ENCODE assay signal across 9 cellular contexts in genomic region chr22:21755855-21756284, GRCh38. TPM values are rescaled to one million over a fixed set of nuclear protein-coding genes. Genes with fewer than 3 reads are reported as not detected.
DNase-seq lines count a peak whose midpoint lies in the region; ATAC-seq and TF ChIP-seq lines count a peak whose summit lies in the region.
"Had no signal": no experiment of that assay in that cellular context is flagged by ENCODE, and none has a peak within 500 bp of the region (broad histone marks: within the 10 kb centered on the region; RNA-seq: fewer than 3 reads in every experiment).

No MANE protein-coding gene starts in this region.

- H3K27ac ChIP-seq in RWPE1: no peak overlapping the region
- H3K27ac ChIP-seq: parathyroid adenoma had no signal

- CTCF ChIA-PET in RWPE1 (lab: Yijun Ruan, JAX): no interaction called here

- no peaks in the 10 kb centered on the region for H3K27me3 Mint-ChIP-seq in osteocyte (ENCODE audit: unreplicated experiment)

- no peak for TF ChIP-seq CTCF in GM13977 (IDR thresholded peaks at IDR 0.05; ENCODE audit: extremely low read depth, insufficient read depth, missing control alignments)
- no peak for TF ChIP-seq CTCF in RWPE1 (conservative IDR thresholded peaks at IDR 0.05; ENCODE audit: low read depth)
- no peak for TF ChIP-seq CTCF in osteocyte (IDR thresholded peaks at IDR 0.05)

- H3K4me1 Mint-ChIP-seq in osteocyte (ENCODE audit: unreplicated experiment): peaks cover 27% of the 10 kb centered on the region

- in situ Hi-C loops in GM13977 (cut with MboI; ENCODE audit: low pct_unique_long_range_greater_than_20kb, low sequenced_read_pairs, unreplicated experiment): no loop called here

- peaks cover 21% of the 10 kb centered on the region for H3K36me3 Mint-ChIP-seq in osteocyte (ENCODE audit: unreplicated experiment)

- no peak for ATAC-seq in GM21619 (IDR thresholded peaks at IDR 0.05; ENCODE audit: unreplicated experiment)

- no peak overlapping the region for H3K4me3 Mint-ChIP-seq in osteocyte (ENCODE audit: unreplicated experiment)
- H3K4me3 Mint-ChIP-seq: activated T-helper 1 cell treated with anti-CD3 and anti-CD28 coated beads, Interleukin-12 subunit alpha, Interleukin-12 subunit beta, Interleukin-2, Interleukin-4 antibody, amounts not matched to agents 30 ng/mL and 10 ng/mL and 1 ng/mL, durations not matched to agents 14 hours and 24 hours and 36 hours had no signal

- H3K27ac Mint-ChIP-seq in osteocyte (ENCODE audit: unreplicated experiment): peak overlapping the region; percentile 56
- H3K27ac Mint-ChIP-seq: activated T-helper 1 cell treated with anti-CD3 and anti-CD28 coated beads, Interleukin-12 subunit alpha, Interleukin-12 subunit beta, Interleukin-2, Interleukin-4 antibody, amounts not matched to agents 30 ng/mL and 10 ng/mL and 1 ng/mL, durations not matched to agents 14 hours and 24 hours and 36 hours had no signal

- POLR2A ChIA-PET in RWPE1 (lab: Yijun Ruan, JAX; ENCODE audit: low non-redundant PET): no interaction called here

- no peaks in the 10 kb centered on the region for H3K9me3 Mint-ChIP-seq in osteocyte (ENCODE audit: unreplicated experiment)
- H3K9me3 Mint-ChIP-seq: activated T-helper 1 cell treated with anti-CD3 and anti-CD28 coated beads, Interleukin-12 subunit alpha, Interleukin-12 subunit beta, Interleukin-2, Interleukin-4 antibody, amounts not matched to agents 30 ng/mL and 10 ng/mL and 1 ng/mL, durations not matched to agents 14 hours and 24 hours and 36 hours had no signal

- DNase-seq in GM13977 (ENCODE audit: low spot score): peak; percentile 46
- peak; percentile 41 for DNase-seq in RWPE1 (ENCODE audit: low spot score)
- DNase-seq in dermis blood vessel endothelial cell: peak; percentile 64
- DNase-seq in osteocyte (ENCODE audit: extremely low spot score, unreplicated experiment): no peak
- DNase-seq in stimulated activated naive CD4-positive, alpha-beta T cell treated with Interleukin-2 at 50 U/mL for 16 hours (lab: John Stamatoyannopoulos, UW): no peak
- DNase-seq in SHP77 (lab: John Stamatoyannopoulos, UW): no peak

RNA-seq across cellular contexts. Expression of gene YPEL1, which starts 20.3 kb away (rescaled TPM):
- 5.1 and 7.8 TPM in 2 replicates for total RNA-seq in dermis blood vessel endothelial cell
- 14.7 and 15.1 TPM in 2 replicates for total RNA-seq in osteocyte

Comparison
In these comparisons a context has a peak if more than half of its experiments do, and no peak if none do; other contexts are left out.
1. DNase-seq: peak in GM13977 (single experiment), RWPE1 (single experiment) and dermis blood vessel endothelial cell (single experiment); none in osteocyte (single experiment), stimulated activated naive CD4-positive, alpha-beta T cell treated with Interleukin-2 at 50 U/mL for 16 hours (single experiment) and SHP77 (0 of 2).